In the genomic region with DNA sequence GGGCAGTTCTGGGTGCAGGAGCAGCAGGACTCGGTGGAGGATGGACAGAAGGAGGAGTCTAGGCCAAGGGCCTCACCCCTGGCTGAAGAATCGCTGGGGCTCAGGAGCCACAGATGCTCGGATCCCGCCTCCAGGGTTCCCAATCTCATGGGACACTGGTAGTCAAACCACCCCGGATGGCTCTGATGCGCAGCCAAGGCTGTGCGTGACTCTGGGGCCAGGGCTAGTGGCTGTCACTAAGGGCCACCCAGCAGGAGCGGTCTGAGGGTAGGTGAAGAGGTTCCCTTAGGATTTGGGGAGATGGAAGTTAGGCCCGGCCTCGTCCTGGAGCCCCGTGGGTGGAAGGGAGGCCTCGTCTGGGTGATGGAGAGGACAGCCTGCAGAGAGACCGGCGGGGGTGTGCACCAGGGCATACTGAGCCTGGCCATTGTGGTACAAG, we compare ENCODE assay signal across 19 cellular contexts.
DNase-seq lines count a peak whose midpoint lies in the region; ATAC-seq and TF ChIP-seq lines count a peak whose summit lies in the region.
"Had no signal": no experiment of that assay in that cellular context is flagged by ENCODE, and none has a peak within 500 bp of the region (broad histone marks: within the 10 kb centered on the region; RNA-seq: fewer than 3 reads in every experiment).

No MANE protein-coding gene starts in this region.

- H3K27ac Mint-ChIP-seq in T-helper 2 cell treated with Interferon-gamma antibody and Interleukin-4, amounts not matched to agents 5 μg/mL and 100 μg/mL, for 36 hours = peak overlapping the region; percentile 41
- H3K27ac Mint-ChIP-seq in IgD-negative memory B cell (peak overlapping the region in 2 of 3 donors; percentile 42 to 74), CD14-positive monocyte (peak overlapping the region in 1 of 7 donors; percentile 55)
- H3K27ac Mint-ChIP-seq: B cell; CD4-positive, alpha-beta T cell had no signal

- H3K4me3 ChIP-seq in spleen = no peak overlapping the region
- H3K4me3 ChIP-seq: K562 had no signal

- no peaks in the 10 kb centered on the region for H3K27me3 Mint-ChIP-seq in T-helper 2 cell treated with Interferon-gamma antibody and Interleukin-4, amounts not matched to agents 5 μg/mL and 100 μg/mL, for 36 hours (ENCODE audit: low read depth)
- no peaks in the 10 kb centered on the region for H3K27me3 Mint-ChIP-seq in IgD-negative memory B cell
- peaks cover 0 to 1% (median 1%) of the 10 kb centered on the region in 3 donors for H3K27me3 Mint-ChIP-seq in CD14-positive monocyte (ENCODE audit: low read depth in 3 of 3)
- H3K27me3 Mint-ChIP-seq: B cell; CD4-positive, alpha-beta T cell had no signal

- peaks cover 0 to 4% (median 0%) of the 10 kb centered on the region in 6 donors for H3K4me1 ChIP-seq in spleen

- peaks cover 2% of the 10 kb centered on the region for H3K4me1 Mint-ChIP-seq in T-helper 2 cell treated with Interferon-gamma antibody and Interleukin-4, amounts not matched to agents 5 μg/mL and 100 μg/mL, for 36 hours (ENCODE audit: low read depth)
- H3K4me1 Mint-ChIP-seq in IgD-negative memory B cell (peaks cover 10 to 19% (median 19%) of the 10 kb centered on the region in 3 donors), CD14-positive monocyte (no peaks in the 10 kb centered on the region)

- DNase-seq in T-helper 2 cell treated with Interferon-gamma antibody and Interleukin-4, amounts not matched to agents 5 μg/mL and 100 μg/mL, for 36 hours (ENCODE audit: low spot score) = no peak
- DNase-seq in T-helper 2 cell (no peak), islet precursor cell (peak; percentile 48), spleen (peak; percentile 54), kidney tubule cell (ENCODE audit: low spot score) (no peak), CD14-positive monocyte (ENCODE audit: low spot score) (no peak)
- DNase-seq: HCEC 1CT, NCI-H1417 treated with DMSO at 0.1 percent for 48 hours, NCI-H2029, NCI-H2171 treated with DMSO at 0.1 percent for 48 hours, NCI-H748 treated with DMSO at 0.1 percent for 48 hours had no signal

- H3K27ac ChIP-seq in spleen = no peak overlapping the region
- H3K27ac ChIP-seq: 22Rv1, HL-60, RWPE1 had no signal

- H3K36me3 ChIP-seq in spleen = peaks cover 0 to 89% (median 16%) of the 10 kb centered on the region in 6 donors

- ATAC-seq in HG02973 (IDR thresholded peaks at IDR 0.05; ENCODE audit: unreplicated experiment) = no peak
- ATAC-seq: K562 had no signal

- no peak for TF ChIP-seq CTCF in spleen (IDR thresholded peaks at IDR 0.05 in 8 of 11, conservative IDR thresholded peaks at IDR 0.05 in 3 of 11)
- no peak for TF ChIP-seq CTCF in CD14-positive monocyte (IDR thresholded peaks at IDR 0.05)

- H3K9me3 Mint-ChIP-seq in T-helper 2 cell treated with Interferon-gamma antibody and Interleukin-4, amounts not matched to agents 5 μg/mL and 100 μg/mL, for 36 hours = no peaks in the 10 kb centered on the region
- H3K9me3 Mint-ChIP-seq in IgD-negative memory B cell (no peaks in the 10 kb centered on the region), CD14-positive monocyte (peaks cover 0 to under 1% (median 0%) of the 10 kb centered on the region in 7 donors)
- H3K9me3 Mint-ChIP-seq: CD4-positive, alpha-beta T cell had no signal

- H3K9me3 ChIP-seq in spleen = no peaks in the 10 kb centered on the region

- H3K36me3 Mint-ChIP-seq in T-helper 2 cell treated with Interferon-gamma antibody and Interleukin-4, amounts not matched to agents 5 μg/mL and 100 μg/mL, for 36 hours (ENCODE audit: low read depth) = peaks cover 9% of the 10 kb centered on the region
- H3K36me3 Mint-ChIP-seq in IgD-negative memory B cell = peaks cover 4% of the 10 kb centered on the region
- H3K36me3 Mint-ChIP-seq in CD14-positive monocyte = peaks cover 61 to 69% of the 10 kb centered on the region in 2 donors

- intact Hi-C loops in spleen (cut with DNase I; ENCODE audit: low total_unique reads) (no loop called here), CD14-positive monocyte (cut with micrococcal nuclease) (no loop called here)

- 89 to 96% (median 90%) methylated on average over 13 to 14 of the region's 14 CpGs for WGBS in spleen, 5 donors

- no peaks in the 10 kb centered on the region for H3K27me3 ChIP-seq in spleen (replicated peaks in 1 of 7)

- H3K4me3 Mint-ChIP-seq in T-helper 2 cell treated with Interferon-gamma antibody and Interleukin-4, amounts not matched to agents 5 μg/mL and 100 μg/mL, for 36 hours = no peak overlapping the region
- H3K4me3 Mint-ChIP-seq in IgD-negative memory B cell = no peak overlapping the region
- H3K4me3 Mint-ChIP-seq in CD14-positive monocyte = no peak overlapping the region
- H3K4me3 Mint-ChIP-seq: B cell; CD4-positive, alpha-beta T cell had no signal

- no peak for TF ChIP-seq POLR2A in spleen (IDR thresholded peaks at IDR 0.05)

Comparison
In these comparisons a context has a peak if more than half of its experiments do, and no peak if none do; other contexts are left out.
1. DNase-seq: peak in islet precursor cell (single experiment) and spleen (single experiment); none in T-helper 2 cell treated with Interferon-gamma antibody and Interleukin-4, amounts not matched to agents 5 μg/mL and 100 μg/mL, for 36 hours (single experiment), T-helper 2 cell (0 of 5), kidney tubule cell (single experiment) and CD14-positive monocyte (single experiment).